Comparison of ENCODE assay signal across 16 cellular contexts in genomic region chr20:58109126-58109880, GRCh38.
DNase-seq lines count a peak whose midpoint lies in the region; ATAC-seq, FAIRE-seq and TF ChIP-seq lines count a peak whose summit lies in the region.
"Had no signal": no experiment of that assay in that cellular context is flagged by ENCODE, and none has a peak within 500 bp of the region (broad histone marks: within the 10 kb centered on the region; RNA-seq: fewer than 3 reads in every experiment).

No MANE protein-coding gene starts in this region.

- H3K4me3 ChIP-seq in bronchial epithelial cell (ENCODE audit: low read depth, low read length) (no peak overlapping the region), mucosa of descending colon (no peak overlapping the region)
- H3K4me3 ChIP-seq: ovary had no signal

- no peak for ATAC-seq in mucosa of descending colon

- no peak for FAIRE-seq in bronchial epithelial cell (lab: Jason Lieb, UNC)
- FAIRE-seq: TTC549 had no signal

- no peaks in the 10 kb centered on the region for H3K4me1 ChIP-seq in mucosa of descending colon (ENCODE audit: low read depth)
- H3K4me1 ChIP-seq: BE2C had no signal

- H3K9me3 ChIP-seq in mucosa of descending colon = no peaks in the 10 kb centered on the region
- H3K9me3 ChIP-seq: ovary had no signal

- TF ChIP-seq CTCF in bronchial epithelial cell (IDR thresholded peaks at IDR 0.05; ENCODE audit: insufficient read depth, low read length, severe bottlenecking) (no peak), mucosa of descending colon (IDR thresholded peaks at IDR 0.05) (no peak)

- DNase-seq in AG20443 (ENCODE audit: low spot score) = peak; percentile 74
- peak; percentile 96 for DNase-seq in LHCN-M2 (ENCODE audit: low read depth)
- DNase-seq in bronchial epithelial cell (ENCODE audit: low read depth) = peak; percentile 79
- DNase-seq in middle frontal gyrus (ENCODE audit: extremely low spot score, low spot score) = peak; percentile 36
- DNase-seq in DMS79 (lab: John Stamatoyannopoulos, UW) = no peak
- no peak for DNase-seq in SKM-1 treated with dmso at 0.1 percent for 144 hours (lab: John Stamatoyannopoulos, UW; ENCODE audit: unreplicated experiment)
- no peak for DNase-seq in mucosa of descending colon
- DNase-seq in foreskin melanocyte = no peak
- DNase-seq: activated naive CD4-positive, alpha-beta T cell treated with anti-CD3 and anti-CD28 coated beads, Interleukin-2, amount 10 ng/mL, durations not matched to agents 7 days and 5 days; BE2C; cortex of kidney; NCI-H1105; NCI-H510A treated with DMSO at 0.1 percent for 48 hours; ovary; Right ventricle myocardium superior had no signal

- intact Hi-C loops in mucosa of descending colon (cut with DNase I, micrococcal nuclease) = no loop called here

- no peaks in the 10 kb centered on the region for H3K36me3 ChIP-seq in bronchial epithelial cell (ENCODE audit: control insufficient read depth, insufficient read depth, low read length)
- H3K36me3 ChIP-seq in mucosa of descending colon (ENCODE audit: low read depth) = no peaks in the 10 kb centered on the region
- H3K36me3 ChIP-seq: BE2C, ovary had no signal

- H3K27me3 ChIP-seq in bronchial epithelial cell (ENCODE audit: control insufficient read depth, insufficient read depth, low read length) = peaks cover 3% of the 10 kb centered on the region
- H3K27me3 ChIP-seq: BE2C, ovary had no signal

Comparison
In these comparisons a context has a peak if more than half of its experiments do, and no peak if none do; other contexts are left out.
1. DNase-seq: peak in AG20443 (single experiment), LHCN-M2 (single experiment), bronchial epithelial cell (single experiment) and middle frontal gyrus (single experiment); none in DMS79 (single experiment), SKM-1 treated with dmso at 0.1 percent for 144 hours (single experiment), mucosa of descending colon (0 of 3) and foreskin melanocyte (single experiment).